In genomic region chr1:21255284-21255942, GRCh38 we compare ENCODE assay signal across 1 cellular context.
A peak's percentile ranks its signal among the peaks of the same experiment; 100 is the strongest.
TF ChIP-seq lines count a peak whose summit lies in the region.

No MANE protein-coding gene starts in this region.

TF ChIP-seq in HepG2, 621 proteins besides CTCF, POLR2A, EP300 and RAD21 (continued from another document and continues in another):
- no peak for TF ChIP-seq ZMAT3 (CRISPR knock-in tag; conservative IDR thresholded peaks at IDR 0.05)
- no peak for TF ChIP-seq CREBL2 (CRISPR knock-in tag; IDR thresholded peaks at IDR 0.05; ENCODE audit: borderline replicate concordance)
- TF ChIP-seq NR0B2 (CRISPR knock-in tag; IDR thresholded peaks at IDR 0.05): no peak
- TF ChIP-seq NR2F6 (IDR thresholded peaks at IDR 0.05): no peak
- TF ChIP-seq NR2F6 (CRISPR knock-in tag; IDR thresholded peaks at IDR 0.05): peak; percentile 53; the same call in 1 of the 2 replicates
- no peak for TF ChIP-seq SP4 (CRISPR knock-in tag; IDR thresholded peaks at IDR 0.05)
- TF ChIP-seq ZNF639 (CRISPR knock-in tag; conservative IDR thresholded peaks at IDR 0.05): no peak
- TF ChIP-seq ZNF75D (CRISPR knock-in tag; IDR thresholded peaks at IDR 0.05; ENCODE audit: borderline replicate concordance): no peak
- peak; percentile 85; the same call in 1 of the 2 replicates for TF ChIP-seq ZNF547 (CRISPR knock-in tag; IDR thresholded peaks at IDR 0.05)
- TF ChIP-seq ZBTB39 (CRISPR knock-in tag; IDR thresholded peaks at IDR 0.05): no peak
- TF ChIP-seq CBX5 (CRISPR knock-in tag; IDR thresholded peaks at IDR 0.05; ENCODE audit: borderline replicate concordance): no peak; the same call in 1 of the 2 replicates
- no peak for TF ChIP-seq TFDP1 (CRISPR knock-in tag; IDR thresholded peaks at IDR 0.05; ENCODE audit: borderline replicate concordance)
- TF ChIP-seq NFATC3 (CRISPR knock-in tag; IDR thresholded peaks at IDR 0.05): no peak
- no peak for TF ChIP-seq KDM3A (CRISPR knock-in tag; IDR thresholded peaks at IDR 0.05; ENCODE audit: low read depth)
- TF ChIP-seq UBTF (CRISPR knock-in tag; IDR thresholded peaks at IDR 0.05): no peak
- TF ChIP-seq HDAC2 (CRISPR knock-in tag; IDR thresholded peaks at IDR 0.05): no peak
- no peak for TF ChIP-seq ZNF800 (CRISPR knock-in tag; IDR thresholded peaks at IDR 0.05)
- no peak for TF ChIP-seq ISL2 (CRISPR knock-in tag; IDR thresholded peaks at IDR 0.05)
- TF ChIP-seq RARA (CRISPR knock-in tag; IDR thresholded peaks at IDR 0.05): no peak
- no peak for TF ChIP-seq HIVEP1 (CRISPR knock-in tag; IDR thresholded peaks at IDR 0.05)
- TF ChIP-seq REPIN1 (CRISPR knock-in tag; IDR thresholded peaks at IDR 0.05; ENCODE audit: borderline replicate concordance, low read depth): no peak
- TF ChIP-seq ZBTB43 (CRISPR knock-in tag; conservative IDR thresholded peaks at IDR 0.05): no peak
- TF ChIP-seq ZNF672 (CRISPR knock-in tag; IDR thresholded peaks at IDR 0.05): no peak
- TF ChIP-seq ZNF839 (CRISPR knock-in tag; IDR thresholded peaks at IDR 0.05; ENCODE audit: borderline replicate concordance): no peak
- no peak for TF ChIP-seq PCBP1 (IDR thresholded peaks at IDR 0.05; ENCODE audit: borderline replicate concordance, low read depth, low read length)
- no peak for TF ChIP-seq ATF4 (CRISPR knock-in tag; IDR thresholded peaks at IDR 0.05)
- no peak for TF ChIP-seq KDM6A (CRISPR knock-in tag; IDR thresholded peaks at IDR 0.05; ENCODE audit: low read depth)
- TF ChIP-seq IKZF5 (CRISPR knock-in tag; IDR thresholded peaks at IDR 0.05): peak; percentile 42; the same call in 1 of the 2 replicates
- TF ChIP-seq ZNF83 (CRISPR knock-in tag; IDR thresholded peaks at IDR 0.05; ENCODE audit: borderline replicate concordance): no peak
- TF ChIP-seq U2AF2 (IDR thresholded peaks at IDR 0.05; ENCODE audit: low read depth, low read length): no peak
- no peak for TF ChIP-seq ZNF563 (CRISPR knock-in tag; IDR thresholded peaks at IDR 0.05)
- no peak for TF ChIP-seq GFI1 (CRISPR knock-in tag; IDR thresholded peaks at IDR 0.05; ENCODE audit: borderline replicate concordance)
- TF ChIP-seq FOXJ3 (CRISPR knock-in tag; IDR thresholded peaks at IDR 0.05; ENCODE audit: borderline replicate concordance): no peak
- no peak for TF ChIP-seq ZNF883 (CRISPR knock-in tag; IDR thresholded peaks at IDR 0.05; ENCODE audit: not compliant biosample characterization)
- no peak for TF ChIP-seq ZNF281 (CRISPR knock-in tag; IDR thresholded peaks at IDR 0.05; ENCODE audit: borderline replicate concordance)
- no peak for TF ChIP-seq FOXM1 (CRISPR knock-in tag; IDR thresholded peaks at IDR 0.05)
- no peak for TF ChIP-seq CHD4 (IDR thresholded peaks at IDR 0.05; ENCODE audit: borderline replicate concordance, low read length)
- TF ChIP-seq RERE (CRISPR knock-in tag; IDR thresholded peaks at IDR 0.05; ENCODE audit: low read depth): no peak
- TF ChIP-seq EED (CRISPR knock-in tag; IDR thresholded peaks at IDR 0.05): no peak
